8 cellular contexts compared by ENCODE assay signal in genomic region chr1:108877858-108878257, GRCh38. TPM values are rescaled to one million over a fixed set of nuclear protein-coding genes. Genes with fewer than 3 reads are reported as not detected.
A peak's percentile ranks its signal among the peaks of the same experiment; 100 is the strongest.
DNase-seq lines count a peak whose midpoint lies in the region; ATAC-seq and TF ChIP-seq lines count a peak whose summit lies in the region.

No MANE protein-coding gene starts in this region.

- H3F3A ChIP-seq in GM23338 (replicated peaks; ENCODE audit: low read depth), result peaks cover 4% of the 10 kb centered on the region; the same call in 1 of the 2 replicates

- peaks cover 3% of the 10 kb centered on the region; the same call in 1 of the 2 replicates for H3K9me2 ChIP-seq in GM23338 (ENCODE audit: insufficient read depth)

- no peak for TF ChIP-seq CTCF in AG10803 (conservative IDR thresholded peaks at IDR 0.05; ENCODE audit: low read length)
- no peak for TF ChIP-seq CTCF in GM23338 (conservative IDR thresholded peaks at IDR 0.05; ENCODE audit: low read depth in 2 of 2)

- peaks cover 28% of the 10 kb centered on the region for H3K79me2 ChIP-seq in GM23338 (replicated peaks; ENCODE audit: insufficient read depth)

- H3K9me3 Mint-ChIP-seq in GM23338 (no peaks in the 10 kb centered on the region), immature natural killer cell (no peaks in the 10 kb centered on the region)
- H3K9me3 Mint-ChIP-seq in activated CD8-positive, alpha-beta T cell treated with anti-CD3 and anti-CD28 coated beads, Interleukin-2, amount 10 ng/mL, durations not matched to agents 7 days and 5 days (ENCODE audit: insufficient read depth), result no peaks in the 10 kb centered on the region
- H3K9me3 Mint-ChIP-seq in stimulated activated naive CD8-positive, alpha-beta T cell treated with anti-CD3 and anti-CD28 coated beads, Interleukin-15, amount 100 ng/mL, for 72 hours, result no peaks in the 10 kb centered on the region
- no peaks in the 10 kb centered on the region for H3K9me3 Mint-ChIP-seq in activated naive CD4-positive, alpha-beta T cell treated with anti-CD3 and anti-CD28 coated beads, Interleukin-2, amount 50 U/mL, for 72 hours

- CTCF ChIA-PET in activated CD8-positive, alpha-beta T cell treated with anti-CD3 and anti-CD28 coated beads, Interleukin-2, amount 10 ng/mL, durations not matched to agents 7 days and 5 days (lab: Charles Lee), result interaction anchor here (1.0 to 1.1 kb wide), 2 partner anchors 21 to 51 kb away, joined by 3 read pairs; no protein-coding TSS in a partner anchor

- peaks cover 14% of the 10 kb centered on the region for H3K27me3 ChIP-seq in GM23338 (ENCODE audit: insufficient read depth)

- ATAC-seq in GM23338 (no peak), HG02973 (IDR thresholded peaks at IDR 0.05; ENCODE audit: unreplicated experiment) (no peak)
- no peak for ATAC-seq in activated CD8-positive, alpha-beta T cell treated with anti-CD3 and anti-CD28 coated beads, Interleukin-2, amount 10 ng/mL, durations not matched to agents 7 days and 5 days
- no peak for ATAC-seq in stimulated activated naive CD8-positive, alpha-beta T cell treated with anti-CD3 and anti-CD28 coated beads, Interleukin-15, amount 100 ng/mL, for 72 hours
- no peak for ATAC-seq in activated naive CD4-positive, alpha-beta T cell treated with anti-CD3 and anti-CD28 coated beads, Interleukin-2, amount 50 U/mL, for 72 hours

- no peak overlapping the region for H3K27ac Mint-ChIP-seq in GM23338
- H3K27ac Mint-ChIP-seq in activated CD8-positive, alpha-beta T cell treated with anti-CD3 and anti-CD28 coated beads, Interleukin-2, amount 10 ng/mL, durations not matched to agents 7 days and 5 days, result no peak overlapping the region
- H3K27ac Mint-ChIP-seq in immature natural killer cell, result peak overlapping the region; percentile 55 to 95 (median 90)
- no peak overlapping the region for H3K27ac Mint-ChIP-seq in stimulated activated naive CD8-positive, alpha-beta T cell treated with anti-CD3 and anti-CD28 coated beads, Interleukin-15, amount 100 ng/mL, for 72 hours
- no peak overlapping the region for H3K27ac Mint-ChIP-seq in activated naive CD4-positive, alpha-beta T cell treated with anti-CD3 and anti-CD28 coated beads, Interleukin-2, amount 50 U/mL, for 72 hours

- H3K4me1 Mint-ChIP-seq in GM23338, result peaks cover 10% of the 10 kb centered on the region; the same call in 2 of the 3 replicates
- peaks cover 24% of the 10 kb centered on the region for H3K4me1 Mint-ChIP-seq in activated CD8-positive, alpha-beta T cell treated with anti-CD3 and anti-CD28 coated beads, Interleukin-2, amount 10 ng/mL, durations not matched to agents 7 days and 5 days (ENCODE audit: low read depth)
- peaks cover 16 to 17% of the 10 kb centered on the region in 2 donors for H3K4me1 Mint-ChIP-seq in immature natural killer cell
- H3K4me1 Mint-ChIP-seq in stimulated activated naive CD8-positive, alpha-beta T cell treated with anti-CD3 and anti-CD28 coated beads, Interleukin-15, amount 100 ng/mL, for 72 hours, result peaks cover 12% of the 10 kb centered on the region

- H4K20me1 ChIP-seq in GM23338 (replicated peaks; ENCODE audit: insufficient read depth), result no peaks in the 10 kb centered on the region

- peak overlapping the region; percentile 92; the same call in 1 of the 2 replicates for H2AFZ ChIP-seq in GM23338

- H3K27ac ChIP-seq in GM23338 (ENCODE audit: low read depth), result no peak overlapping the region

- H3K27me3 Mint-ChIP-seq in GM23338 (ENCODE audit: insufficient read depth, low read depth, poor library complexity) (peaks cover 6% of the 10 kb centered on the region), immature natural killer cell (ENCODE audit: low read depth in 3 of 3) (peaks cover 6 to 25% (median 8%) of the 10 kb centered on the region in 3 donors)
- peaks cover 21% of the 10 kb centered on the region for H3K27me3 Mint-ChIP-seq in activated CD8-positive, alpha-beta T cell treated with anti-CD3 and anti-CD28 coated beads, Interleukin-2, amount 10 ng/mL, durations not matched to agents 7 days and 5 days (ENCODE audit: low read depth)
- H3K27me3 Mint-ChIP-seq in stimulated activated naive CD8-positive, alpha-beta T cell treated with anti-CD3 and anti-CD28 coated beads, Interleukin-15, amount 100 ng/mL, for 72 hours, result peaks cover 16% of the 10 kb centered on the region

- no peaks in the 10 kb centered on the region for H3K36me3 ChIP-seq in GM23338 (ENCODE audit: insufficient read depth)

- H3K4me1 ChIP-seq in GM23338 (ENCODE audit: insufficient read depth), result peaks cover 5% of the 10 kb centered on the region

- H3K4me3 Mint-ChIP-seq in GM23338, result peak overlapping the region; percentile 97
- H3K4me3 Mint-ChIP-seq in activated CD8-positive, alpha-beta T cell treated with anti-CD3 and anti-CD28 coated beads, Interleukin-2, amount 10 ng/mL, durations not matched to agents 7 days and 5 days, result peak overlapping the region; percentile 96
- peak overlapping the region; percentile 89 to 96 (median 94) for H3K4me3 Mint-ChIP-seq in immature natural killer cell
- H3K4me3 Mint-ChIP-seq in stimulated activated naive CD8-positive, alpha-beta T cell treated with anti-CD3 and anti-CD28 coated beads, Interleukin-15, amount 100 ng/mL, for 72 hours, result peak overlapping the region; percentile 87 to 93

- H3K36me3 Mint-ChIP-seq in GM23338 (ENCODE audit: low read depth) (no peaks in the 10 kb centered on the region), immature natural killer cell (no peaks in the 10 kb centered on the region)
- H3K36me3 Mint-ChIP-seq in activated CD8-positive, alpha-beta T cell treated with anti-CD3 and anti-CD28 coated beads, Interleukin-2, amount 10 ng/mL, durations not matched to agents 7 days and 5 days (ENCODE audit: low read depth), result peaks cover 10% of the 10 kb centered on the region
- H3K36me3 Mint-ChIP-seq in activated naive CD4-positive, alpha-beta T cell treated with anti-CD3 and anti-CD28 coated beads, Interleukin-2, amount 50 U/mL, for 72 hours, result peaks cover 0 to 5% of the 10 kb centered on the region in 2 donors

- H3K4me2 ChIP-seq in GM23338, result peak overlapping the region; percentile 88

- POLR2A ChIA-PET in activated CD8-positive, alpha-beta T cell treated with anti-CD3 and anti-CD28 coated beads, Interleukin-2, amount 10 ng/mL, durations not matched to agents 7 days and 5 days (lab: Charles Lee), result no interaction called here

- H3K4me3 ChIP-seq in AG10803 (ENCODE audit: low read length) (peak overlapping the region; percentile 86), GM23338 (peak overlapping the region; percentile 94)

- DNase-seq in AG10803 (ENCODE audit: low read depth) (peak; percentile 21), GM23338 (ENCODE audit: low spot score) (no peak), immature natural killer cell (peak; percentile 1 to 6 (median 3)), NCI-H187 treated with DMSO at 0.1 percent for 48 hours (lab: John Stamatoyannopoulos, UW) (no peak)
- DNase-seq in activated CD8-positive, alpha-beta T cell treated with anti-CD3 and anti-CD28 coated beads, Interleukin-2, amount 10 ng/mL, durations not matched to agents 7 days and 5 days, result no peak
- DNase-seq in stimulated activated naive CD8-positive, alpha-beta T cell treated with anti-CD3 and anti-CD28 coated beads, Interleukin-15, amount 100 ng/mL, for 72 hours, result no peak
- no peak for DNase-seq in activated naive CD4-positive, alpha-beta T cell treated with anti-CD3 and anti-CD28 coated beads, Interleukin-2, amount 50 U/mL, for 72 hours (ENCODE audit: low spot score in 2 of 2)

TF ChIP-seq in GM23338, 12 proteins besides CTCF, POLR2A, EP300 and RAD21 (continues in another document):
- TF ChIP-seq EZH2 (IDR thresholded peaks at IDR 0.05; ENCODE audit: low read depth, unreplicated experiment) (no peak), REST (IDR thresholded peaks at IDR 0.05; ENCODE audit: unreplicated experiment) (no peak), CREB1 (CRISPR knock-in tag; IDR thresholded peaks at IDR 0.05; ENCODE audit: low read depth) (no peak)

RNA-seq across cellular contexts. Expression of gene GPSM2, which starts 1.1 kb away (rescaled TPM):
- 11.2 and 14.1 TPM in 2 replicates for total RNA-seq in GM23338 (2014; rRNA removed; shearing (Covaris generic))
- 5.5 and 9.8 TPM in 2 replicates for polyA plus RNA-seq in GM23338 (2016; fragmentation: Nextera tagmentation; extraction: Ambion mirVana)
- total RNA-seq in activated CD8-positive, alpha-beta T cell treated with anti-CD3 and anti-CD28 coated beads, Interleukin-2, amount 10 ng/mL, durations not matched to agents 7 days and 5 days, result 10 to 100 TPM; 40.7 to 44.9 TPM
- polyA plus RNA-seq in immature natural killer cell, result 1 to 10 TPM in 1 of 3 donors, under 1 TPM in 2; 0.53 to 1.0 (median 0.67) TPM
- total RNA-seq in activated naive CD4-positive, alpha-beta T cell treated with anti-CD3 and anti-CD28 coated beads, Interleukin-2, amount 50 U/mL, for 72 hours, result 10 to 100 TPM; 17.3 to 28.1 TPM

RNA-seq across cellular contexts. Expression of gene AKNAD1, which starts 21.0 kb away (rescaled TPM):
- total RNA-seq in GM23338 (2014; rRNA removed; shearing (Covaris generic)), result not detected in 2 replicates
- polyA plus RNA-seq in GM23338 (2016; fragmentation: Nextera tagmentation; extraction: Ambion mirVana) (not detected in 2 replicates), immature natural killer cell (not detected)
- not detected for total RNA-seq in activated CD8-positive, alpha-beta T cell treated with anti-CD3 and anti-CD28 coated beads, Interleukin-2, amount 10 ng/mL, durations not matched to agents 7 days and 5 days
- not detected for total RNA-seq in activated naive CD4-positive, alpha-beta T cell treated with anti-CD3 and anti-CD28 coated beads, Interleukin-2, amount 50 U/mL, for 72 hours

Comparison
In these comparisons a context has a peak if more than half of its experiments do, and no peak if none do; other contexts are left out.
1. DNase-seq: peak in AG10803 (single experiment) and immature natural killer cell (3 of 3); none in GM23338 (single experiment), activated CD8-positive, alpha-beta T cell treated with anti-CD3 and anti-CD28 coated beads, Interleukin-2, amount 10 ng/mL, durations not matched to agents 7 days and 5 days (single experiment), stimulated activated naive CD8-positive, alpha-beta T cell treated with anti-CD3 and anti-CD28 coated beads, Interleukin-15, amount 100 ng/mL, for 72 hours (0 of 2), NCI-H187 treated with DMSO at 0.1 percent for 48 hours (single experiment) and activated naive CD4-positive, alpha-beta T cell treated with anti-CD3 and anti-CD28 coated beads, Interleukin-2, amount 50 U/mL, for 72 hours (0 of 2).
2. H3K27ac Mint-ChIP-seq: peak in immature natural killer cell (6 of 6); none in GM23338 (single experiment), activated CD8-positive, alpha-beta T cell treated with anti-CD3 and anti-CD28 coated beads, Interleukin-2, amount 10 ng/mL, durations not matched to agents 7 days and 5 days (single experiment), stimulated activated naive CD8-positive, alpha-beta T cell treated with anti-CD3 and anti-CD28 coated beads, Interleukin-15, amount 100 ng/mL, for 72 hours (0 of 2) and activated naive CD4-positive, alpha-beta T cell treated with anti-CD3 and anti-CD28 coated beads, Interleukin-2, amount 50 U/mL, for 72 hours (0 of 2).
3. Peak in every context shown above with its lines, with median percentiles within 50 percentile points of each other: H3K4me3 Mint-ChIP-seq.